ENCODE assay signal across 18 cellular contexts in genomic region chr12:50248406-50248805, GRCh38. TPM values are rescaled to one million over a fixed set of nuclear protein-coding genes. Genes with fewer than 3 reads are reported as not detected.
DNase-seq lines count a peak whose midpoint lies in the region; ATAC-seq, FAIRE-seq and TF ChIP-seq lines count a peak whose summit lies in the region.
"Had no signal": no experiment of that assay in that cellular context is flagged by ENCODE, and none has a peak within 500 bp of the region (broad histone marks: within the 10 kb centered on the region; RNA-seq: fewer than 3 reads in every experiment).

No MANE protein-coding gene starts in this region.

- FAIRE-seq in A549 (lab: Jason Lieb, UNC) = no peak
- FAIRE-seq: endothelial cell of umbilical vein had no signal

- TSS peak; percentile 70 for BruUV-seq in HCT116 (replicated peaks; lab: Mats Ljungman, UMichigan)

- no peaks in the 10 kb centered on the region for H3K27me3 ChIP-seq in HCT116 (ENCODE audit: insufficient read depth, low read length)
- H3K27me3 ChIP-seq in prostate gland (replicated peaks; ENCODE audit: insufficient read depth) = no peaks in the 10 kb centered on the region
- H3K27me3 ChIP-seq: gastroesophageal sphincter, SJSA1 had no signal

- H3K79me2 ChIP-seq in HCT116 (ENCODE audit: insufficient read depth, low read length) = no peaks in the 10 kb centered on the region

- DNase-seq in A549 (ENCODE audit: low read depth in 1 of 2, low spot score in 1 of 2) = no peak
- no peak for DNase-seq in HCT116 (ENCODE audit: low read depth, low spot score)
- DNase-seq in cerebellar nuclear complex (lab: John Stamatoyannopoulos, UW) = peak; percentile 63 to 93
- DNase-seq in prostate gland (ENCODE audit: low spot score) = no peak
- DNase-seq in DMS53 (lab: John Stamatoyannopoulos, UW) = no peak
- DNase-seq: activated CD4-positive, alpha-beta T cell treated with anti-CD3 and anti-CD28 coated beads for 4 hours; amniotic stem cell; GOT3; NCI-H1436; T-helper 9 cell had no signal

- TF ChIP-seq POLR2A in A549 (IDR thresholded peaks at IDR 0.05; ENCODE audit: low read length) (no peak), HCT116 (IDR thresholded peaks at IDR 0.05; ENCODE audit: borderline replicate concordance, extremely low read depth, insufficient read depth, insufficient read length) (no peak), prostate gland (IDR thresholded peaks at IDR 0.05) (no peak)

- no peak overlapping the region for H3K4me3 ChIP-seq in A549
- no peak overlapping the region for H3K4me3 ChIP-seq in HCT116 (replicated peaks in 1 of 2; ENCODE audit: low read depth in 1 of 2, low read length in 2 of 2)
- H3K4me3 ChIP-seq in prostate gland = no peak overlapping the region
- H3K4me3 ChIP-seq: gastroesophageal sphincter, lung, SJSA1 had no signal

- peaks cover 49% of the 10 kb centered on the region for H3K4me1 ChIP-seq in A549
- H3K4me1 ChIP-seq in HCT116 (ENCODE audit: control insufficient read depth in 1 of 2, insufficient read depth in 2 of 2, low read length in 2 of 2) = peaks cover 71 to 93% of the 10 kb centered on the region in 2 experiments
- no peaks in the 10 kb centered on the region for H3K4me1 ChIP-seq in prostate gland (replicated peaks)

- no peak for TF ChIP-seq RAD21 in A549 (conservative IDR thresholded peaks at IDR 0.05 in 1 of 2, IDR thresholded peaks at IDR 0.05 in 1 of 2)
- TF ChIP-seq RAD21 in HCT116 (IDR thresholded peaks at IDR 0.05; ENCODE audit: low read depth) = no peak

- H3K4me2 ChIP-seq in A549 (peak overlapping the region; percentile 42), HCT116 (ENCODE audit: low read length) (peak overlapping the region; percentile 55)

- H2AFZ ChIP-seq in HCT116 (ENCODE audit: low read depth, low read length, poor library complexity, severe bottlenecking) = no peak overlapping the region

- WGBS in A549 (ENCODE audit: missing lambda C conversion rate) = 95% methylated on average over 4 of the region's 4 CpGs
- WGBS in prostate gland = 63% methylated on average over 4 of the region's 4 CpGs

- peak overlapping the region; percentile 49; the same call in 1 of the 2 replicates for H3K9ac ChIP-seq in HCT116 (ENCODE audit: low read length)

- intact Hi-C loops in HCT116 (cut with micrococcal nuclease) (no loop called here), prostate gland (cut with DNase I) (no loop called here)

- H4K20me1 ChIP-seq in HCT116 (ENCODE audit: insufficient read depth) = no peaks in the 10 kb centered on the region

- POLR2A ChIA-PET in A549 (lab: Yijun Ruan, JAX) (no interaction called here), HCT116 (lab: Charles Lee) (no interaction called here)

- no peak for TF ChIP-seq CTCF in A549 (IDR thresholded peaks at IDR 0.05)
- no peak for TF ChIP-seq CTCF in HCT116 (IDR thresholded peaks at IDR 0.05 in 2 of 3, conservative IDR thresholded peaks at IDR 0.05 in 1 of 3; ENCODE audit: borderline replicate concordance in 1 of 3, insufficient read depth in 1 of 3, low read depth in 2 of 3, low read length in 2 of 3)
- TF ChIP-seq CTCF in prostate gland (IDR thresholded peaks at IDR 0.05) = no peak

- H3K9me3 ChIP-seq in A549 (no peaks in the 10 kb centered on the region), HCT116 (ENCODE audit: control insufficient read depth in 1 of 2, insufficient read depth in 1 of 2, low read depth in 1 of 2, low read length in 2 of 2) (no peaks in the 10 kb centered on the region), prostate gland (no peaks in the 10 kb centered on the region)
- H3K9me3 ChIP-seq: gastroesophageal sphincter, SJSA1 had no signal

- peak overlapping the region in 1 of 2 experiments; percentile 78; a peak in 3 of 6 replicates for H3K27ac ChIP-seq in A549
- H3K27ac ChIP-seq in HCT116 (ENCODE audit: low read depth, low read length) = no peak overlapping the region; the same call in 1 of the 2 replicates
- peak overlapping the region; percentile 11 to 27 for H3K27ac ChIP-seq in prostate gland

- ATAC-seq in A549 (no peak), HCT116 (no peak), HG03354 (IDR thresholded peaks at IDR 0.05; ENCODE audit: poor library complexity, severe bottlenecking, unreplicated experiment) (no peak), GM18909 (IDR thresholded peaks at IDR 0.05; ENCODE audit: poor library complexity, unreplicated experiment) (no peak), HG03196 (IDR thresholded peaks at IDR 0.05; ENCODE audit: unreplicated experiment) (no peak)
- ATAC-seq: gastroesophageal sphincter; natural killer cell treated with Interleukin-12 subunit alpha and Interleukin-12 subunit beta and Interleukin-15 and Interleukin-18, amount 100 ng/mL, for 72 hours had no signal

- RAD21 ChIA-PET in HCT116 (lab: Charles Lee; ENCODE audit: low non-redundant PET in 1 of 2, low total read pairs in 2 of 2, uncharacterized antibody in 2 of 2, unreplicated experiment in 2 of 2) = no interaction called here

- H3K9me2 ChIP-seq in HCT116 (ENCODE audit: insufficient read depth) = no peaks in the 10 kb centered on the region

- no peak for TF ChIP-seq EP300 in A549 (IDR thresholded peaks at IDR 0.05)

- CTCF ChIA-PET in A549 (lab: Yijun Ruan, JAX) = interaction anchor here (1.7 kb wide), 1 partner anchor 41 kb away, joined by 3 read pairs; no protein-coding TSS in a partner anchor
- CTCF ChIA-PET in HCT116 (lab: Charles Lee) = no interaction called here

- H3K36me3 ChIP-seq in HCT116 (ENCODE audit: control insufficient read depth in 1 of 2, insufficient read depth in 2 of 2, low read length in 2 of 2) = no peaks in the 10 kb centered on the region
- no peaks in the 10 kb centered on the region for H3K36me3 ChIP-seq in prostate gland
- H3K36me3 ChIP-seq: SJSA1 had no signal

TF ChIP-seq in A549, 52 proteins besides CTCF, POLR2A, EP300 and RAD21 (continues in another document):
- TF ChIP-seq EHF (CRISPR knock-in tag; IDR thresholded peaks at IDR 0.05) (no peak), BHLHE40 (IDR thresholded peaks at IDR 0.05; ENCODE audit: low read depth, low read length) (no peak), RFX5 (IDR thresholded peaks at IDR 0.05) (no peak), RARB (CRISPR knock-in tag; IDR thresholded peaks at IDR 0.05) (no peak), NR3C1 (IDR thresholded peaks at IDR 0.05) (no peak)

TF ChIP-seq in HCT116, 20 proteins besides CTCF, POLR2A, EP300 and RAD21 (continues in another document):
- TF ChIP-seq POLR2AphosphoS5 (IDR thresholded peaks at IDR 0.05; ENCODE audit: low read depth, low read length) (no peak), ZFX (IDR thresholded peaks at IDR 0.05) (no peak), ZBTB33 (IDR thresholded peaks at IDR 0.05; ENCODE audit: extremely low read depth, insufficient replicate concordance, low read length) (no peak), EGR1 (IDR thresholded peaks at IDR 0.05; ENCODE audit: low read depth) (no peak), MAX (IDR thresholded peaks at IDR 0.05) (no peak), FOSL1 (IDR thresholded peaks at IDR 0.05; ENCODE audit: low read depth) (no peak), JUND (IDR thresholded peaks at IDR 0.05) (no peak), SRF (IDR thresholded peaks at IDR 0.05; ENCODE audit: low read depth) (no peak), CBX3 (IDR thresholded peaks at IDR 0.05; ENCODE audit: low read depth) (no peak), EZH2 (IDR thresholded peaks at IDR 0.05) (no peak)

RNA-seq across cellular contexts. Expression of gene LIMA1, which starts 34.9 kb away (rescaled TPM):
- 21.4 and 23.4 TPM in 2 replicates for polyA plus RNA-seq in A549 (2011; rRNA removed)
- 3.5 TPM in 2 replicates for polyA plus RNA-seq in A549 (2012; cell fraction: cytosol; rRNA removed)
- polyA plus RNA-seq in A549 (2012; cell fraction: nucleus; rRNA removed) = 3.3 and 5.4 TPM in 2 replicates
- 9.0 to 12.0 TPM (median 10.1 TPM) in 3 replicates for polyA plus RNA-seq in A549 (2017; fragmentation: RNase III; extraction: RNeasy Plus Mini Kit Qiagen cat#74134 plus additional on column Dnase treatment)
- polyA minus RNA-seq in A549 (2011; rRNA and poly(A)+ RNA removed) = 27.3 and 29.3 TPM in 2 replicates
- total RNA-seq in HCT116 (2021; ENCODE audit: unreplicated experiment) = 79.6 TPM
- 31.8 and 36.5 TPM in 2 replicates for polyA plus RNA-seq in HCT116 (2012)
- total RNA-seq in prostate gland = 10 to 100 TPM; 66.7 to 94.2 TPM

Comparison
In these comparisons a context has a peak if more than half of its experiments do, and no peak if none do; other contexts are left out.
1. DNase-seq: peak in cerebellar nuclear complex (2 of 2); none in A549 (0 of 2), HCT116 (single experiment), prostate gland (single experiment) and DMS53 (single experiment).